Comparison of ENCODE assay signal across 15 cellular contexts in the genomic region with DNA sequence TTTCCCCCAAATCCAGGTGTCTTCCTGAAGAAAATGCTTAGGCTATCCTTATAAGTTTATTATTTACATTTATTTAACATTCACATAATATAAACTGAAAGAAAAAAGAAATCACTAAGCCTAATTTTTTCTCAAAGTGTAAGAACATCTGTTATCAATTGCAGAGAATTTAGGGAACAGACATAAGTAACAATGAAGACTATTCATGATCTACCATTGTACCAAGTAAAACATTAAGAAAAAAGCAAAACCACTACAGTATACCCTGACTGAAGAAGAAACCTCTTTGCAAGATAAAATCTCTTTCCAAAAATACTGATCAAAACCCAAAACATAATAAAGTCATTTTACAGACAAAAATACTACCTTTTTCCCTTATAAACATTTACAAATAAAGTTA.
DNase-seq lines count a peak whose midpoint lies in the region; ATAC-seq and TF ChIP-seq lines count a peak whose summit lies in the region.
"Had no signal": no experiment of that assay in that cellular context is flagged by ENCODE, and none has a peak within 500 bp of the region (broad histone marks: within the 10 kb centered on the region; RNA-seq: fewer than 3 reads in every experiment).

No MANE protein-coding gene starts in this region.

- H3K27ac Mint-ChIP-seq in nephron progenitor cell = peak overlapping the region; percentile 22
- H3K27ac Mint-ChIP-seq: CD8-positive, alpha-beta T cell had no signal

- no peak overlapping the region for H3K4me3 Mint-ChIP-seq in nephron progenitor cell
- H3K4me3 Mint-ChIP-seq: CD14-positive monocyte; CD8-positive, alpha-beta T cell; H9 had no signal

- in situ Hi-C loops in GM23248 (cut with MboI) (no loop called here), brain microvascular endothelial cell (cut with HindIII; ENCODE audit: low pct_ligation_motif_present, low sequenced_read_pairs) (no loop called here)

- no peak overlapping the region for H3K4me3 ChIP-seq in GM23248
- H3K4me3 ChIP-seq in adipocyte (ENCODE audit: low read length) = no peak overlapping the region
- H3K4me3 ChIP-seq in fibroblast of mammary gland (ENCODE audit: control insufficient read depth, low read depth, low read length) = no peak overlapping the region
- no peak overlapping the region for H3K4me3 ChIP-seq in brain microvascular endothelial cell (ENCODE audit: low read depth, low read length)
- H3K4me3 ChIP-seq in esophagus muscularis mucosa = no peak overlapping the region

- no peak overlapping the region for H3K4me2 ChIP-seq in GM23248 (ENCODE audit: unreplicated experiment)

- H3K9ac ChIP-seq in GM23248 (no peak overlapping the region), adipocyte (ENCODE audit: low read length) (no peak overlapping the region)

- peaks cover 72% of the 10 kb centered on the region for H3K79me2 ChIP-seq in GM23248 (ENCODE audit: insufficient read depth)

- CTCF ChIA-PET in RWPE1 (lab: Yijun Ruan, JAX) = interaction anchor here (0.6 kb wide), 1 partner anchor 169 kb away, joined by 3 read pairs; no protein-coding TSS in a partner anchor

- H3K4me1 ChIP-seq in GM23248 (ENCODE audit: insufficient read depth) (peaks cover 26% of the 10 kb centered on the region), adipocyte (ENCODE audit: control insufficient read depth, insufficient read depth, low read length) (peaks cover 39% of the 10 kb centered on the region), esophagus muscularis mucosa (no peaks in the 10 kb centered on the region)

- DNase-seq in GM23248 = peak; percentile 10
- peak; percentile 40 for DNase-seq in adipocyte (ENCODE audit: low read depth)
- peak; percentile 24 for DNase-seq in fibroblast of mammary gland (ENCODE audit: low read depth)
- DNase-seq in nephron progenitor cell = no peak
- no peak for DNase-seq in RWPE1 (ENCODE audit: low spot score)
- DNase-seq in brain microvascular endothelial cell = no peak
- DNase-seq in esophagus muscularis mucosa (ENCODE audit: extremely low spot score) = no peak
- DNase-seq: CD8-positive, alpha-beta T cell; COR-L47; DMS53; GF-D8; H9 had no signal

- intact Hi-C loops in esophagus muscularis mucosa (cut with DNase I) = no loop called here

- H3K27ac ChIP-seq in GM23248 (no peak overlapping the region; the same call in 1 of the 2 replicates), RWPE1 (no peak overlapping the region), brain microvascular endothelial cell (no peak overlapping the region), esophagus muscularis mucosa (replicated peaks in 1 of 4) (no peak overlapping the region)

- POLR2A ChIA-PET in RWPE1 (lab: Yijun Ruan, JAX; ENCODE audit: low non-redundant PET) = no interaction called here

- H3F3A ChIP-seq in GM23248 (ENCODE audit: insufficient read depth) = peaks cover 37% of the 10 kb centered on the region

- H3K4me1 Mint-ChIP-seq in nephron progenitor cell = no peaks in the 10 kb centered on the region
- H3K4me1 Mint-ChIP-seq: H9 had no signal

- no peak overlapping the region for H2AFZ ChIP-seq in GM23248

- H3K36me3 ChIP-seq in GM23248 (ENCODE audit: low read depth) (peaks cover 50% of the 10 kb centered on the region), adipocyte (ENCODE audit: control insufficient read depth, insufficient read depth, low read length, severe bottlenecking) (peaks cover 70% of the 10 kb centered on the region), brain microvascular endothelial cell (replicated peaks) (peaks cover 53% of the 10 kb centered on the region), esophagus muscularis mucosa (peaks cover 43 to 92% (median 74%) of the 10 kb centered on the region in 4 donors)

- TF ChIP-seq CTCF in fibroblast of mammary gland (conservative IDR thresholded peaks at IDR 0.05; ENCODE audit: control insufficient read depth, insufficient read depth, low read depth, low read length) (no peak), nephron progenitor cell (IDR thresholded peaks at IDR 0.05) (no peak), RWPE1 (conservative IDR thresholded peaks at IDR 0.05; ENCODE audit: low read depth) (no peak), brain microvascular endothelial cell (IDR thresholded peaks at IDR 0.05; ENCODE audit: low read depth, low read length, missing control alignments) (no peak), esophagus muscularis mucosa (IDR thresholded peaks at IDR 0.05) (no peak)

- H3K36me3 Mint-ChIP-seq in nephron progenitor cell (ENCODE audit: low read depth) = peaks cover 90% of the 10 kb centered on the region

- H3K27me3 ChIP-seq in GM23248 (replicated peaks; ENCODE audit: insufficient read depth) = no peaks in the 10 kb centered on the region
- no peaks in the 10 kb centered on the region for H3K27me3 ChIP-seq in adipocyte (replicated peaks; ENCODE audit: control insufficient read depth, insufficient read depth, low read length)
- H3K27me3 ChIP-seq in brain microvascular endothelial cell (replicated peaks) = no peaks in the 10 kb centered on the region
- H3K27me3 ChIP-seq in esophagus muscularis mucosa = no peaks in the 10 kb centered on the region

- no peaks in the 10 kb centered on the region for H3K9me3 Mint-ChIP-seq in nephron progenitor cell
- H3K9me3 Mint-ChIP-seq: CD14-positive monocyte; CD8-positive, alpha-beta T cell; H9 had no signal

- ATAC-seq in HG02763 (IDR thresholded peaks at IDR 0.05; ENCODE audit: unreplicated experiment) = no peak
- ATAC-seq: CD8-positive, alpha-beta T cell; HepG2 had no signal

- H3K9me2 ChIP-seq in GM23248 (ENCODE audit: insufficient read depth) = no peaks in the 10 kb centered on the region

- no peak for TF ChIP-seq EP300 in esophagus muscularis mucosa (IDR thresholded peaks at IDR 0.05)

- H3K9me3 ChIP-seq in GM23248 (ENCODE audit: low read depth) = no peaks in the 10 kb centered on the region
- H3K9me3 ChIP-seq in adipocyte (ENCODE audit: control insufficient read depth, low read length) = no peaks in the 10 kb centered on the region
- H3K9me3 ChIP-seq in esophagus muscularis mucosa = no peaks in the 10 kb centered on the region

- H4K20me1 ChIP-seq in GM23248 (ENCODE audit: insufficient read depth) = no peaks in the 10 kb centered on the region

- H3K27me3 Mint-ChIP-seq in nephron progenitor cell (ENCODE audit: low read depth, poor library complexity) = no peaks in the 10 kb centered on the region

- no peak for TF ChIP-seq POLR2A in esophagus muscularis mucosa (IDR thresholded peaks at IDR 0.05; ENCODE audit: low read depth)

Comparison
In these comparisons a context has a peak if more than half of its experiments do, and no peak if none do; other contexts are left out.
1. DNase-seq: peak in GM23248 (single experiment), adipocyte (single experiment) and fibroblast of mammary gland (single experiment); none in nephron progenitor cell (single experiment), RWPE1 (single experiment), brain microvascular endothelial cell (single experiment) and esophagus muscularis mucosa (single experiment).